ENCODE assay signal across 16 cellular contexts in the genomic region with DNA sequence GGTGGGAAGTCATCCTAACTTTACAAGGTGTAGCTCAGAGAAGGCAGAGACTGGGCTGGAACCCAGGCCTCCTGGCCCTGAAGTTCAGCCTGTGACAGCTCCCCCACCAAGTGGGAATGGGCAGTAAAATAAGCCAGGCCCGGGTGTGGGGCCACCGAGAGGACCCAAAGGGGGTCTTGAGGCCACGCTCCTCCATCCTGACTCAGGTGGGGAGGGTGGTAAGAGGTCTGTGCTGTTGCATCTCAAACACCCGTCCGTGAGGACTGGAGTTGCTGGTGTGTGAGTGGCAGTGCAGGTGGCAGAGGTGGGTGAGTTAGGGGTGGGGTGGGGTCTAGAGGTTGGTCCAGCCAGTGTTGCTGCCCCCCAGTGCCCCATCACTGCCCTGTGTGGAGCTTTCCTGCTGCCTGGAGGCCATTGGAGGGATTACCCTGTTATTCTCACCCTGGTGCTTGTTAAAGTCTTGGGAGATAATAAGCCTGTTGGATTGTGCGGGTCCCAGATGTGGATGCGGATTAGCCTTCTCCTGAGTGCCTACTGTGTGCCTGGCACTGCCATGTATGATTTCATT. TPM values are rescaled to one million over a fixed set of nuclear protein-coding genes. Genes with fewer than 3 reads are reported as not detected.
DNase-seq lines count a peak whose midpoint lies in the region; ATAC-seq and TF ChIP-seq lines count a peak whose summit lies in the region.
"Had no signal": no experiment of that assay in that cellular context is flagged by ENCODE, and none has a peak within 500 bp of the region (broad histone marks: within the 10 kb centered on the region; RNA-seq: fewer than 3 reads in every experiment).

No MANE protein-coding gene starts in this region.

- intact Hi-C loops in HCT116 (cut with micrococcal nuclease), result no loop called here

- RAD21 ChIA-PET in HCT116 (lab: Charles Lee; ENCODE audit: low non-redundant PET in 1 of 2, low total read pairs in 2 of 2, uncharacterized antibody in 2 of 2, unreplicated experiment in 2 of 2), result no interaction called here

- H3K56ac ChIP-seq in mesendoderm (ENCODE audit: low read length), result no peak overlapping the region

- no peak overlapping the region for H3K4ac ChIP-seq in mesendoderm (ENCODE audit: low read depth, low read length)

- H3K36me3 Mint-ChIP-seq in chondrocyte (ENCODE audit: low read depth), result peaks cover 23% of the 10 kb centered on the region

- WGBS in mesendoderm (ENCODE audit: extremely low coverage, insufficient coverage, low lambda C conversion rate), result no CpG with 5 or more reads among the region's 7 CpGs

- no peak overlapping the region for H4K5ac ChIP-seq in mesendoderm (ENCODE audit: low read length)

- POLR2A ChIA-PET in AG04450 (lab: Yijun Ruan, JAX), result interaction anchor here (0.9 to 9.3 kb wide), 8 partner anchors 9 to 67 kb away, joined by 3 to 85 read pairs (median 10); a partner anchor contains a TSS
- POLR2A ChIA-PET in HCT116 (lab: Charles Lee), result interaction anchor here (2.0 kb wide), 1 partner anchor 9 kb away, joined by 5 read pairs; no protein-coding TSS in a partner anchor

- peaks cover 28% of the 10 kb centered on the region for H3K4me1 Mint-ChIP-seq in chondrocyte (ENCODE audit: low read depth)

- TF ChIP-seq RAD21 in HCT116 (IDR thresholded peaks at IDR 0.05; ENCODE audit: low read depth), result no peak; the same call in 1 of the 2 replicates

- H2BK120ac ChIP-seq in mesendoderm (ENCODE audit: low read depth, low read length), result no peak overlapping the region

- CTCF ChIA-PET in AG04450 (lab: Charles Lee), result interaction anchor here (0.8 to 5.8 kb wide), 5 partner anchors 8 to 32 kb away, joined by 3 to 53 read pairs (median 5); no protein-coding TSS in a partner anchor
- CTCF ChIA-PET in HCT116 (lab: Charles Lee), result interaction anchor here (0.9 to 2.5 kb wide), 7 partner anchors 8 to 186 kb away, joined by 3 to 13 read pairs (median 3); no protein-coding TSS in a partner anchor

- no peak overlapping the region for H3K4me3 ChIP-seq in AG04450 (ENCODE audit: low read depth, low read length)
- H3K4me3 ChIP-seq in HCT116 (replicated peaks in 1 of 2; ENCODE audit: low read depth in 1 of 2, low read length in 2 of 2), result no peak overlapping the region
- H3K4me3 ChIP-seq in mesendoderm (ENCODE audit: low read length), result no peak overlapping the region
- H3K4me3 ChIP-seq: left lung, SJCRH30 had no signal

- no peaks in the 10 kb centered on the region for H3K9me2 ChIP-seq in HCT116 (ENCODE audit: insufficient read depth)

- H2BK15ac ChIP-seq in mesendoderm (replicated peaks; ENCODE audit: low read depth), result no peak overlapping the region

- no peak overlapping the region for H3K23ac ChIP-seq in mesendoderm (ENCODE audit: low read length)

- TF ChIP-seq POLR2A in HCT116 (IDR thresholded peaks at IDR 0.05; ENCODE audit: borderline replicate concordance, extremely low read depth, insufficient read depth, insufficient read length), result no peak

- no peaks in the 10 kb centered on the region for H3K27me3 Mint-ChIP-seq in chondrocyte (ENCODE audit: low read depth)

- TF ChIP-seq CTCF in AG04450 (IDR thresholded peaks at IDR 0.05; ENCODE audit: low read depth, low read length), result peak; percentile 50
- TF ChIP-seq CTCF in HCT116 (IDR thresholded peaks at IDR 0.05 in 2 of 3, conservative IDR thresholded peaks at IDR 0.05 in 1 of 3; ENCODE audit: borderline replicate concordance in 1 of 3, insufficient read depth in 1 of 3, low read depth in 2 of 3, low read length in 2 of 3), result peak; percentile 10 to 31 (median 10); a peak in 2 of 6 replicates
- peak; percentile 69 for TF ChIP-seq CTCF in chondrocyte (IDR thresholded peaks at IDR 0.05)

- H2AFZ ChIP-seq in HCT116 (ENCODE audit: low read depth, low read length, poor library complexity, severe bottlenecking), result no peak overlapping the region

- H3K9me3 Mint-ChIP-seq in chondrocyte (ENCODE audit: low read depth), result no peaks in the 10 kb centered on the region

- no peak overlapping the region for H2AK5ac ChIP-seq in mesendoderm (ENCODE audit: low read length)

- H2BK5ac ChIP-seq in mesendoderm (ENCODE audit: low read length), result no peak overlapping the region

- DNase-seq in AG04450 (ENCODE audit: low read depth, low spot score), result no peak
- DNase-seq in HCT116 (ENCODE audit: low read depth, low spot score), result no peak
- no peak for DNase-seq in chondrocyte (ENCODE audit: low spot score)
- DNase-seq in mesendoderm, result peak; percentile 47
- no peak for DNase-seq in medulla oblongata (ENCODE audit: extremely low spot score)
- DNase-seq in midbrain (lab: John Stamatoyannopoulos, UW), result no peak
- no peak for DNase-seq in activated CD4-positive, CD25-positive, alpha-beta regulatory T cell (lab: John Stamatoyannopoulos, UW)
- DNase-seq: GF-D8, Karpas-422, left lung, NCI-H1930, nucleus accumbens, SJCRH30 had no signal

- H3K27ac ChIP-seq in AG04450 (ENCODE audit: low read depth, low read length), result peak overlapping the region; percentile 47
- no peak overlapping the region for H3K27ac ChIP-seq in HCT116 (ENCODE audit: low read depth, low read length)
- no peak overlapping the region for H3K27ac ChIP-seq in mesendoderm (ENCODE audit: low read depth, low read length)
- H3K27ac ChIP-seq: SJCRH30, VCaP had no signal

- ATAC-seq in HCT116 (peak; percentile 33), HG03139 (IDR thresholded peaks at IDR 0.05; ENCODE audit: unreplicated experiment) (no peak)
- ATAC-seq: left lung had no signal

- H3K27me3 ChIP-seq in AG04450 (ENCODE audit: control insufficient read depth, insufficient read depth, low read length), result no peaks in the 10 kb centered on the region
- peaks cover 1% of the 10 kb centered on the region; the same call in 1 of the 2 replicates for H3K27me3 ChIP-seq in HCT116 (ENCODE audit: insufficient read depth, low read length)
- H3K27me3 ChIP-seq in mesendoderm (ENCODE audit: insufficient read depth, low read length, poor library complexity), result no peaks in the 10 kb centered on the region
- H3K27me3 ChIP-seq: left lung, SJCRH30 had no signal

- H3K79me2 ChIP-seq in HCT116 (ENCODE audit: insufficient read depth, low read length), result no peaks in the 10 kb centered on the region
- H3K79me2 ChIP-seq in mesendoderm (ENCODE audit: control insufficient read depth, insufficient read depth, low read length), result no peaks in the 10 kb centered on the region

- H3K79me1 ChIP-seq in mesendoderm (ENCODE audit: low read length), result peaks cover 10% of the 10 kb centered on the region

- H3K27ac Mint-ChIP-seq in chondrocyte (ENCODE audit: unreplicated experiment), result peak overlapping the region; percentile 73

- H3K4me1 ChIP-seq in HCT116 (ENCODE audit: control insufficient read depth in 1 of 2, insufficient read depth in 2 of 2, low read length in 2 of 2) (peaks cover 0 to 4% of the 10 kb centered on the region in 2 experiments; a peak in 1 of 4 replicates), mesendoderm (ENCODE audit: control insufficient read depth, low read depth, low read length) (no peaks in the 10 kb centered on the region)
- H3K4me1 ChIP-seq: SJCRH30 had no signal

- no peak overlapping the region for H3K4me3 Mint-ChIP-seq in chondrocyte (ENCODE audit: unreplicated experiment)
- H3K4me3 Mint-ChIP-seq: CD14-positive monocyte had no signal

- no peaks in the 10 kb centered on the region for H4K20me1 ChIP-seq in HCT116 (ENCODE audit: insufficient read depth)

- no peaks in the 10 kb centered on the region for H3K9me3 ChIP-seq in AG04450 (ENCODE audit: control insufficient read depth, insufficient read depth, low read length)
- H3K9me3 ChIP-seq in HCT116 (ENCODE audit: control insufficient read depth in 1 of 2, insufficient read depth in 1 of 2, low read depth in 1 of 2, low read length in 2 of 2), result no peaks in the 10 kb centered on the region
- H3K9me3 ChIP-seq: left lung, SJCRH30 had no signal

- H3K4me2 ChIP-seq in HCT116 (ENCODE audit: low read length), result no peak overlapping the region
- no peak overlapping the region for H3K4me2 ChIP-seq in mesendoderm (ENCODE audit: low read length)

- H3K36me3 ChIP-seq in HCT116 (ENCODE audit: control insufficient read depth in 1 of 2, insufficient read depth in 2 of 2, low read length in 2 of 2) (peaks cover 21 to 22% of the 10 kb centered on the region in 2 experiments; a peak in 3 of 4 replicates), mesendoderm (ENCODE audit: control insufficient read depth, insufficient read depth, low read length) (peaks cover 36% of the 10 kb centered on the region)

- no peak overlapping the region for H4K8ac ChIP-seq in mesendoderm (ENCODE audit: low read depth, low read length)

- H3K9ac ChIP-seq in HCT116 (ENCODE audit: low read length), result no peak overlapping the region
- no peak overlapping the region for H3K9ac ChIP-seq in mesendoderm (ENCODE audit: low read length)

- no peak overlapping the region for H3K18ac ChIP-seq in mesendoderm (ENCODE audit: low read length)

- BruUV-seq in HCT116 (replicated peaks; lab: Mats Ljungman, UMichigan), result no TSS peak

TF ChIP-seq in HCT116, 20 proteins besides CTCF, POLR2A, EP300 and RAD21 (continues in another document):
- TF ChIP-seq EZH2 (IDR thresholded peaks at IDR 0.05), result no peak
- TF ChIP-seq ELF1 (IDR thresholded peaks at IDR 0.05; ENCODE audit: borderline replicate concordance, low read depth), result no peak

RNA-seq across cellular contexts. Expression of a gene that starts 12.7 kb away (rescaled TPM):
- polyA plus RNA-seq in AG04450 (2011; rRNA removed), result 881 and 1,147 TPM in 2 replicates
- polyA minus RNA-seq in AG04450 (2011; rRNA and poly(A)+ RNA removed), result 437 and 536 TPM in 2 replicates
- total RNA-seq in HCT116 (2021; ENCODE audit: unreplicated experiment), result 84.9 TPM
- polyA plus RNA-seq in HCT116 (2012), result 122 and 130 TPM in 2 replicates
- total RNA-seq in chondrocyte, result 1,000 to 1,204 TPM (median 1,170 TPM) in 3 replicates
- 398 TPM for polyA plus RNA-seq in mesendoderm (2013, experiment 1 of 2)
- polyA plus RNA-seq in mesendoderm (2013, experiment 2 of 2), result 396 TPM

RNA-seq across cellular contexts. Expression of a gene that starts 49.0 kb away (rescaled TPM):
- 1.4 and 1.9 TPM in 2 replicates for polyA plus RNA-seq in AG04450 (2011; rRNA removed)
- 3.3 and 4.4 TPM in 2 replicates for polyA minus RNA-seq in AG04450 (2011; rRNA and poly(A)+ RNA removed)
- total RNA-seq in HCT116 (2021; ENCODE audit: unreplicated experiment) (27.5 TPM), chondrocyte (8.9 to 12.6 TPM (median 11.3 TPM) in 3 replicates)
- 23.0 and 24.7 TPM in 2 replicates for polyA plus RNA-seq in HCT116 (2012)
- polyA plus RNA-seq in mesendoderm (2013, experiment 1 of 2), result 10.9 TPM
- 11.4 TPM for polyA plus RNA-seq in mesendoderm (2013, experiment 2 of 2)

Comparison
In these comparisons a context has a peak if more than half of its experiments do, and no peak if none do; other contexts are left out.
1. CTCF ChIP-seq: peak in every context shown above with its lines; median percentile 69 in chondrocyte; 50 in AG04450; 10 in HCT116.
2. RNA of a gene that starts 12.7 kb away (total RNA-seq): 1,000 to 1,204 TPM in chondrocyte; 84.9 TPM in HCT116 (single experiment); every median in the first group is over 10 times any median in the second.